ENCODE assay signal across 17 cellular contexts in genomic region chr11:69415411-69416122, GRCh38.
"Had no signal": no experiment of that assay in that cellular context is flagged by ENCODE, and none has a peak within 500 bp of the region (broad histone marks: within the 10 kb centered on the region; RNA-seq: fewer than 3 reads in every experiment).

No MANE protein-coding gene starts in this region.

- H3K4me3 ChIP-seq: mucosa of descending colon, prostate gland, smooth muscle cell, thyroid gland, vagina had no signal

- ATAC-seq: activated CD8-positive, alpha-beta T cell treated with anti-CD3 and anti-CD28 coated beads for 36 hours; effector memory CD8-positive, alpha-beta T cell; mucosa of descending colon; T-helper 17 cell had no signal

- H3K27ac ChIP-seq: neutrophil, prostate gland, vagina had no signal

- H3K9me3 ChIP-seq: mucosa of descending colon, neutrophil, prostate gland, thyroid gland, vagina had no signal

- H3K4me1 ChIP-seq: prostate gland had no signal

- DNase-seq: activated B cell treated with CpG ODN at 0.5 μM for 24 hours; activated CD4-positive, alpha-beta T cell treated with anti-CD3 and anti-CD28 coated beads for 48 hours; activated CD8-positive, alpha-beta T cell treated with anti-CD3 and anti-CD28 coated beads for 36 hours; activated effector memory CD4-positive, alpha-beta T cell treated with anti-CD3 and anti-CD28 coated beads, Interleukin-2, amount 50 U/mL, for 16 hours; activated T-cell treated with anti-CD3 and anti-CD28 coated beads, Interleukin-2, amount 50 U/mL, for 48 hours; amniotic stem cell; effector memory CD8-positive, alpha-beta T cell; naive thymus-derived CD4-positive, alpha-beta T cell; T-helper 17 cell; thyroid gland had no signal

- FAIRE-seq: frontal cortex, TTC549 had no signal

- H3K4me2 ChIP-seq: smooth muscle cell had no signal

- H3K27me3 ChIP-seq: thyroid gland, vagina had no signal

- H3K36me3 ChIP-seq: neutrophil, prostate gland, thyroid gland, vagina had no signal
